In the genomic region with DNA sequence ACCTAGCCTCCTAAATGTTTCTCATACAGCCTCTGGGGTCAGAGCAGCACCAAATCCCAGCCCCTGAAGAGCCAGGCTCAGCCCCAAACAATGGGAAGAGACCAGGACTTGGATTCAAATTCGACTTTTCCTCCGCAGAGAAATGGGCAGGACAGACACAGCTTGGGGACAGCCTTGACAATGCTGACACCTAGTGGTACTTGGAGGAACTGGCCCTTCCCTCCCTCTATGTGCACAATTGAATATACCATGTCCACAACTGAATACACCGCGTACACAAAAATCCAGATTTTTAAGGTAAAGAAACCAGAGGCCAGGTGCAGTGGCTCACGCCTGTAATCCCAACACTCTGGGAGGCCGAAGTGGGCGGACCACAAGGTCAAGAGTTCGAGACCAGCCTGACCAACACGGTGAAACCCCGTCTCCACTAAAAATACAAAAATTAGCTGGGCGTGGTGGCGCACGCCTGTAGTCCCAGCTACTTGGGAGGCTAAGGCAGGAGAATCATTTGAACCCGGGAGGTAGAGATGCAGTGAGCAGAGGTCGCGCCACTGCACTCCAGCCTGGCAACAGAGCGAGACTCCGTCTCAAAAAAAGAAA, we compare ENCODE assay signal across 8 cellular contexts. TPM values are rescaled to one million over a fixed set of nuclear protein-coding genes. Genes with fewer than 3 reads are reported as not detected.
A peak's percentile ranks its signal among the peaks of the same experiment; 100 is the strongest.
DNase-seq lines count a peak whose midpoint lies in the region; ATAC-seq and TF ChIP-seq lines count a peak whose summit lies in the region.
"Not testable (repeated sequence)": the region's sequence is repeated elsewhere in the genome, so short reads cannot be mapped to it uniquely, and the experiment has no call there.

No MANE protein-coding gene starts in this region.

- POLR2A ChIA-PET in HEK293 (lab: Yijun Ruan, JAX) = not testable (repeated sequence)

- DNase-seq in CD1c-positive myeloid dendritic cell (ENCODE audit: extremely low spot score) = peak; percentile 72
- DNase-seq in NCI-H2196 (lab: John Stamatoyannopoulos, UW; ENCODE audit: unreplicated experiment) = peak; percentile 73
- DNase-seq in T1000 (lab: John Stamatoyannopoulos, UW) = peak; percentile 23
- DNase-seq in activated naive CD4-positive, alpha-beta T cell treated with anti-CD3 and anti-CD28 coated beads, Interleukin-2, amount 50 U/mL, for 72 hours (ENCODE audit: low spot score in 2 of 2) = peak in 1 of 2 donors; percentile 75
- DNase-seq in fibroblast of the conjunctiva (ENCODE audit: low read depth) = peak; percentile 43
- peak; percentile 58 for DNase-seq in naive B cell
- peak; percentile 39 to 46 for DNase-seq in stimulated activated CD8-positive, alpha-beta memory T cell treated with anti-CD3 and anti-CD28 coated beads, Interleukin-2, amount 100 ng/mL, for 1 hour (ENCODE audit: low read depth in 2 of 2)

- H3K4me3 Mint-ChIP-seq in naive B cell = not testable (repeated sequence)

- not testable (repeated sequence) for H3K9me3 ChIP-seq in HEK293 (ENCODE audit: control insufficient read depth, insufficient read depth, low read depth, low read length)

- CTCF ChIA-PET in HEK293 (lab: Yijun Ruan, JAX) = interaction anchor here (0.6 to 5.7 kb wide), 29 partner anchors 8 to 878 kb away, joined by 3 to 95 read pairs (median 4); a partner anchor contains a TSS

- peak; percentile 90 for TF ChIP-seq CTCF in HEK293 (tag by site-specific recombination; IDR thresholded peaks at IDR 0.05)

- ATAC-seq in activated naive CD4-positive, alpha-beta T cell treated with anti-CD3 and anti-CD28 coated beads, Interleukin-2, amount 50 U/mL, for 72 hours = peak; percentile 70 to 80
- peak; percentile 75 to 77 for ATAC-seq in naive B cell (ENCODE audit: low read depth in 2 of 2)

- not testable (repeated sequence) for H3K27ac ChIP-seq in HEK293 (ENCODE audit: extremely low read depth, low read depth, low read length)

- H3K36me3 Mint-ChIP-seq in activated naive CD4-positive, alpha-beta T cell treated with anti-CD3 and anti-CD28 coated beads, Interleukin-2, amount 50 U/mL, for 72 hours; naive B cell: not testable (repeated sequence)

- peak overlapping the region in 1 of 2 donors; percentile 50 for H3K27ac Mint-ChIP-seq in activated naive CD4-positive, alpha-beta T cell treated with anti-CD3 and anti-CD28 coated beads, Interleukin-2, amount 50 U/mL, for 72 hours
- H3K27ac Mint-ChIP-seq in naive B cell = not testable (repeated sequence)

- not testable (repeated sequence) for H3K9me3 Mint-ChIP-seq in activated naive CD4-positive, alpha-beta T cell treated with anti-CD3 and anti-CD28 coated beads, Interleukin-2, amount 50 U/mL, for 72 hours; naive B cell

- H3K36me3 ChIP-seq in HEK293 (ENCODE audit: control insufficient read depth in 2 of 2, insufficient read depth in 1 of 2, low read length in 2 of 2) = not testable (repeated sequence)

- H3K27me3 Mint-ChIP-seq in naive B cell = peaks cover 5 to 11% (median 10%) of the 10 kb centered on the region in 3 donors

- not testable (repeated sequence) for H3K4me1 Mint-ChIP-seq in naive B cell

- H3K4me3 ChIP-seq in HEK293 (ENCODE audit: low read depth, low read length) = not testable (repeated sequence)

- H3K4me1 ChIP-seq in HEK293 (ENCODE audit: control insufficient read depth, insufficient read depth, low read length) = not testable (repeated sequence)

TF ChIP-seq in HEK293, 187 proteins besides CTCF, POLR2A, EP300 and RAD21:
- TF ChIP-seq ZNF501 (tag by site-specific recombination; IDR thresholded peaks at IDR 0.05) (0 out of 2 replicates have a peak, but pooled peaks have one; percentile 60), ZNF391 (tag by site-specific recombination; IDR thresholded peaks at IDR 0.05; ENCODE audit: borderline replicate concordance, low read depth) (0 out of 2 replicates have a peak, but pooled peaks have one; percentile 35), ZNF561 (tag by site-specific recombination; IDR thresholded peaks at IDR 0.05; ENCODE audit: borderline replicate concordance) (0 out of 2 replicates have a peak, but pooled peaks have one; percentile 27), ZNF660 (tag by site-specific recombination; IDR thresholded peaks at IDR 0.05) (peak; percentile 70; the same call in 1 of the 2 replicates), ZNF654 (tag by site-specific recombination; IDR thresholded peaks at IDR 0.05; ENCODE audit: low read depth) (peak; percentile 91)

RNA-seq across cellular contexts. Expression of a gene that starts 11.7 kb away (rescaled TPM):
- total RNA-seq in activated naive CD4-positive, alpha-beta T cell treated with anti-CD3 and anti-CD28 coated beads, Interleukin-2, amount 50 U/mL, for 72 hours = 1 to 10 TPM; 1.9 to 2.0 TPM
- 1 to 10 TPM; 5.8 to 10.0 (median 6.6) TPM for polyA plus RNA-seq in naive B cell (ENCODE audit: low read depth in 6 of 6)

RNA-seq across cellular contexts. Expression of a gene that starts 12.2 kb away (rescaled TPM):
- 10 to 100 TPM; 22.7 to 27.3 TPM for total RNA-seq in activated naive CD4-positive, alpha-beta T cell treated with anti-CD3 and anti-CD28 coated beads, Interleukin-2, amount 50 U/mL, for 72 hours
- 10 to 100 TPM in 4 of 6 donors, 1 to 10 TPM in 2; 7.0 to 15.2 (median 11.2) TPM for polyA plus RNA-seq in naive B cell (ENCODE audit: low read depth in 6 of 6)

RNA-seq across cellular contexts. Expression of a gene that starts 21.5 kb away (rescaled TPM):
- total RNA-seq in activated naive CD4-positive, alpha-beta T cell treated with anti-CD3 and anti-CD28 coated beads, Interleukin-2, amount 50 U/mL, for 72 hours = 10 to 100 TPM in 1 of 2 donors, 1 to 10 TPM in 1; 3.2 to 11.2 TPM
- 10 to 100 TPM; 14.1 to 28.6 (median 17.8) TPM for polyA plus RNA-seq in naive B cell (ENCODE audit: low read depth in 6 of 6)

RNA-seq across cellular contexts. Expression of a gene that starts 38.4 kb away (rescaled TPM):
- total RNA-seq in activated naive CD4-positive, alpha-beta T cell treated with anti-CD3 and anti-CD28 coated beads, Interleukin-2, amount 50 U/mL, for 72 hours = 100 to 1,000 TPM in 1 of 2 donors, 10 to 100 TPM in 1; 76.7 to 115 TPM
- polyA plus RNA-seq in naive B cell (ENCODE audit: low read depth in 6 of 6) = 10 to 100 TPM; 43.6 to 75.4 (median 56.2) TPM

RNA-seq across cellular contexts. Expression of a gene that starts 49.0 kb away (rescaled TPM):
- total RNA-seq in activated naive CD4-positive, alpha-beta T cell treated with anti-CD3 and anti-CD28 coated beads, Interleukin-2, amount 50 U/mL, for 72 hours = under 1 TPM; 0.04 to 0.46 TPM
- under 1 TPM in 5 of 6 donors, not detected in 1; 0.04 to 0.09 (median 0.09) TPM for polyA plus RNA-seq in naive B cell (ENCODE audit: low read depth in 6 of 6)
